In the genomic region with DNA sequence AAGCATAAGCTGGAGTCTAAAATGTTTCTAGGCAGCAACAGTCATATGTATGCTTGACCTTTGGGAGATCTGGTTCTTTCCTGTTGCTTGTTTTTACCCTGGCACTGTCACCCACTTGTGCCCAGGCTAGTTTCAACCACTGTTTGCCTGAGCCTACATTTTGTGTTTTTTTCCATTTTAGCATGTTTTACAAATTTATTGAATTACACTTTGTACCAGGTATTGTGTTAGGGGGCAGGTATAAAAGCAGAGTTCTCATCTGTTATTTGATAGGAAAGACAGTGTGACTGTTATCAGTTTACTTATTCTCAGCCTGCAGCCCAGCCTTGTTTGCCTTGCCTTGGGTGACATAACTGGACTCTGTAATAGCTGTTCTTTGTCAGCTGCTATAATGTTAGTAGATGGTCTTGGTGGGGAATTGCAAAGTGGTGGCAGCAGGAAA, we compare ENCODE assay signal across 11 cellular contexts.
A peak's percentile ranks its signal among the peaks of the same experiment; 100 is the strongest.
DNase-seq lines count a peak whose midpoint lies in the region; ATAC-seq, FAIRE-seq and TF ChIP-seq lines count a peak whose summit lies in the region.
"Had no signal": no experiment of that assay in that cellular context is flagged by ENCODE, and none has a peak within 500 bp of the region (broad histone marks: within the 10 kb centered on the region; RNA-seq: fewer than 3 reads in every experiment).

No MANE protein-coding gene starts in this region.

- no peak for TF ChIP-seq CTCF in activated B cell treated with CpG ODN at 0.5 μM for 24 hours (IDR thresholded peaks at IDR 0.05)
- no peak for TF ChIP-seq CTCF in kidney (IDR thresholded peaks at IDR 0.05; ENCODE audit: borderline replicate concordance, extremely low read depth, insufficient read depth)

- FAIRE-seq in kidney (lab: Jason Lieb, UNC): no peak

- H3K27me3 ChIP-seq in ACC112 (ENCODE audit: insufficient read depth, low read length): no peaks in the 10 kb centered on the region
- H3K27me3 ChIP-seq: brain microvascular endothelial cell had no signal

- H3K4me1 ChIP-seq in ACC112 (ENCODE audit: control insufficient read depth, insufficient read depth, low read length, unreplicated experiment) (peaks cover 11% of the 10 kb centered on the region), kidney (ENCODE audit: control insufficient read depth in 1 of 2, insufficient read depth in 1 of 2, low read depth in 1 of 2, low read length in 2 of 2) (no peaks in the 10 kb centered on the region)

- H2AFZ ChIP-seq in ACC112 (ENCODE audit: low read length, unreplicated experiment): no peak overlapping the region

- H3K27ac ChIP-seq in ACC112 (ENCODE audit: low read depth, low read length) (no peak overlapping the region), kidney (ENCODE audit: low read depth in 2 of 2, low read length in 2 of 2) (no peak overlapping the region)
- H3K27ac ChIP-seq: brain microvascular endothelial cell had no signal

- no peaks in the 10 kb centered on the region for H3K27me3 Mint-ChIP-seq in activated B cell treated with CpG ODN at 0.5 μM for 24 hours

- ATAC-seq in GM19372 (IDR thresholded peaks at IDR 0.05; ENCODE audit: low read depth, unreplicated experiment) (peak; percentile 43), HG03066 (IDR thresholded peaks at IDR 0.05; ENCODE audit: low read depth, unreplicated experiment) (peak; percentile 39), activated B cell treated with CpG ODN at 0.5 μM for 24 hours (ENCODE audit: low read depth) (no peak)

- intact Hi-C loops in activated B cell treated with CpG ODN at 0.5 μM for 24 hours (cut with micrococcal nuclease) (loop anchor here (10.0 kb wide), 1 partner anchor 914 kb away; a partner anchor contains a TSS), kidney (cut with DNase I) (no loop called here)

- H3K4me1 Mint-ChIP-seq in activated B cell treated with CpG ODN at 0.5 μM for 24 hours: peaks cover 15% of the 10 kb centered on the region

- H3K36me3 Mint-ChIP-seq in activated B cell treated with CpG ODN at 0.5 μM for 24 hours (ENCODE audit: low read depth): peaks cover 8% of the 10 kb centered on the region

- H3K79me2 ChIP-seq in ACC112 (ENCODE audit: control insufficient read depth, insufficient read depth, low read length, unreplicated experiment): peaks cover 2% of the 10 kb centered on the region

- peak overlapping the region; percentile 8; the same call in 1 of the 2 replicates for H3K4me3 ChIP-seq in ACC112 (ENCODE audit: low read depth, low read length)
- H3K4me3 ChIP-seq in kidney (ENCODE audit: low read length in 2 of 2): no peak overlapping the region
- H3K4me3 ChIP-seq: skin epidermis had no signal

- POLR2A ChIA-PET in activated B cell treated with CpG ODN at 0.5 μM for 24 hours (lab: Charles Lee): no interaction called here

- no peaks in the 10 kb centered on the region for H3K36me3 ChIP-seq in ACC112 (ENCODE audit: insufficient read depth, low read length)
- H3K36me3 ChIP-seq in kidney (ENCODE audit: control insufficient read depth in 1 of 2, insufficient read depth in 2 of 2, low read length in 2 of 2): no peaks in the 10 kb centered on the region
- H3K36me3 ChIP-seq: brain microvascular endothelial cell had no signal

- DNase-seq in activated B cell treated with CpG ODN at 0.5 μM for 24 hours (no peak), NCI-H524 (lab: John Stamatoyannopoulos, UW) (no peak), globus pallidus (ENCODE audit: low spot score) (no peak), kidney (no peak), NCI-H1092 (lab: John Stamatoyannopoulos, UW) (no peak)
- DNase-seq: NCI-H1092 treated with DMSO at 0.1 percent for 48 hours had no signal

- CTCF ChIA-PET in activated B cell treated with CpG ODN at 0.5 μM for 24 hours (lab: Charles Lee): no interaction called here

- no peaks in the 10 kb centered on the region for H3K9me3 ChIP-seq in kidney (ENCODE audit: control insufficient read depth in 1 of 2, low read length in 2 of 2)

- no peak overlapping the region for H3K9ac ChIP-seq in kidney (ENCODE audit: low read length in 2 of 2)

- peak overlapping the region; percentile 67 for H3K27ac Mint-ChIP-seq in activated B cell treated with CpG ODN at 0.5 μM for 24 hours

- no peak overlapping the region for H3K4me3 Mint-ChIP-seq in activated B cell treated with CpG ODN at 0.5 μM for 24 hours

- no peaks in the 10 kb centered on the region for H3K9me3 Mint-ChIP-seq in activated B cell treated with CpG ODN at 0.5 μM for 24 hours
